8 cellular contexts compared by ENCODE assay signal in the genomic region with DNA sequence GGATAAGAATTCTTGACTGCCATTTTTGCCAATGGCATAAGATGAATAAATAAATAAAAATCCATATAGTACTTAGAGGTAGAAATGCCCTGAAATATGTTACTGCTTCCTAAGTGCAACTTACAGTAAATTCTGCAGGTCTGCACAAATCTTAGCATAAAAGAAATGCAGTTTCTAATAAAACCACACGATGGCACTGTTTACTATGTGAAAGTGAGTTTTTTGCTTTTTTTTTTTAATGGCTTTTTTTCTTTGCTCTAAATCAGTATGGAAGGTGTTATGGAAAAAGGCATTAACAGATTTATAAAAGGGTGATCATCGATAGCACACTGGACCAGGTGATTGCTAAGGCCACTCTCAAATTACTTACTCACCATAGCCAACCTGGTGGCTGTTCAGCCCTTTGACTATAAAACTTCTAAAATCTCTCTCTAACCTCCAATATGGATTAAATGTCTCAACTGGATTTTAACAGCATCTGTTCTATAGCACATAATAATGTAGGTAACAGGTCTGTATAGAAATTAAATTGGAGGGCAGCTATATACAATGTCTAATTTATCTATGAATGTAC. TPM values are rescaled to one million over a fixed set of nuclear protein-coding genes. Genes with fewer than 3 reads are reported as not detected.
DNase-seq lines count a peak whose midpoint lies in the region; ATAC-seq and TF ChIP-seq lines count a peak whose summit lies in the region.

No MANE protein-coding gene starts in this region.

- no peaks in the 10 kb centered on the region for H3K9me3 ChIP-seq in SU-DHL-6 (ENCODE audit: insufficient read depth, low read length)
- no peaks in the 10 kb centered on the region for H3K9me3 ChIP-seq in smooth muscle cell (replicated peaks; ENCODE audit: low read depth)

- no peaks in the 10 kb centered on the region for H3K4me1 ChIP-seq in smooth muscle cell (ENCODE audit: low read depth)

- DNase-seq in Daoy (ENCODE audit: low read depth) (peak; percentile 2), LHCN-M2 (ENCODE audit: low read depth) (peak; percentile 53), foreskin fibroblast (peak in 1 of 2 donors; percentile 48), smooth muscle cell (lab: John Stamatoyannopoulos, UW; ENCODE audit: unreplicated experiment) (no peak), GM19238 (ENCODE audit: insufficient read length, low spot score) (no peak)
- DNase-seq in activated CD4-positive, alpha-beta T cell treated with anti-CD3 and anti-CD28 coated beads for 48 hours = no peak

- H3K79me2 ChIP-seq in SU-DHL-6 (ENCODE audit: insufficient read depth, low read length) = no peaks in the 10 kb centered on the region
- no peaks in the 10 kb centered on the region for H3K79me2 ChIP-seq in smooth muscle cell (ENCODE audit: low read depth)

- H2AFZ ChIP-seq in SU-DHL-6 (ENCODE audit: low read depth, low read length, severe bottlenecking) = no peak overlapping the region
- H2AFZ ChIP-seq in smooth muscle cell (ENCODE audit: low read depth) = no peak overlapping the region

- H3K27ac ChIP-seq in SU-DHL-6 (ENCODE audit: low read depth, low read length) (no peak overlapping the region), smooth muscle cell (ENCODE audit: low read depth) (no peak overlapping the region)

- 21% methylated on average over 2 of the region's 2 CpGs for WGBS in smooth muscle cell (ENCODE audit: low lambda C conversion rate)

- H3K36me3 ChIP-seq in SU-DHL-6 (ENCODE audit: low read length) (peaks cover 7% of the 10 kb centered on the region; the same call in 1 of the 2 replicates), smooth muscle cell (ENCODE audit: low read depth) (peaks cover 2% of the 10 kb centered on the region)

- H3K9ac ChIP-seq in SU-DHL-6 (ENCODE audit: low read length) = no peak overlapping the region
- H3K9ac ChIP-seq in smooth muscle cell (ENCODE audit: low read depth) = no peak overlapping the region

- H3K4me3 ChIP-seq in SU-DHL-6 (ENCODE audit: insufficient read depth, low read length, poor library complexity, severe bottlenecking) (no peak overlapping the region), foreskin fibroblast (ENCODE audit: low read depth in 1 of 2, low read length in 2 of 2) (no peak overlapping the region), smooth muscle cell (no peak overlapping the region)

- no peaks in the 10 kb centered on the region for H3K9me2 ChIP-seq in SU-DHL-6 (replicated peaks; ENCODE audit: insufficient read depth, low read length)

- no peak for ATAC-seq in HG02678 (IDR thresholded peaks at IDR 0.05; ENCODE audit: unreplicated experiment)

- H3K4me2 ChIP-seq in SU-DHL-6 (ENCODE audit: low read depth, low read length, poor library complexity, severe bottlenecking) = no peak overlapping the region
- no peak overlapping the region for H3K4me2 ChIP-seq in smooth muscle cell

- H4K20me1 ChIP-seq in SU-DHL-6 (ENCODE audit: low read depth, low read length) (no peaks in the 10 kb centered on the region), smooth muscle cell (ENCODE audit: low read depth) (no peaks in the 10 kb centered on the region)

- H3K27me3 ChIP-seq in SU-DHL-6 (ENCODE audit: low read length) (no peaks in the 10 kb centered on the region), smooth muscle cell (ENCODE audit: low read depth) (no peaks in the 10 kb centered on the region)

- H3F3A ChIP-seq in SU-DHL-6 (ENCODE audit: insufficient read depth) (no peaks in the 10 kb centered on the region; the same call in 1 of the 2 replicates), smooth muscle cell (ENCODE audit: low read depth) (no peaks in the 10 kb centered on the region)

- TF ChIP-seq CTCF in SU-DHL-6 (IDR thresholded peaks at IDR 0.05; ENCODE audit: insufficient read depth, low read length, poor library complexity, severe bottlenecking) = peak; percentile 71
- peak; percentile 35 for TF ChIP-seq CTCF in foreskin fibroblast (IDR thresholded peaks at IDR 0.05; ENCODE audit: low read depth, low read length)
- peak; percentile 69 for TF ChIP-seq CTCF in smooth muscle cell (IDR thresholded peaks at IDR 0.05; ENCODE audit: borderline replicate concordance, insufficient read depth, poor library complexity, severe bottlenecking)

RNA-seq across cellular contexts. Expression of gene AHI1, which starts 45.8 kb away (rescaled TPM):
- 7.8 and 8.2 TPM in 2 replicates for total RNA-seq in Daoy (2014; rRNA removed; shearing (Covaris generic))
- total RNA-seq in LHCN-M2 (2014; rRNA removed) (25.3 and 30.1 TPM in 2 replicates), smooth muscle cell (16.0 and 23.3 TPM in 2 replicates)
- polyA plus RNA-seq in LHCN-M2 (2012) = 6.8 TPM
- polyA plus RNA-seq in smooth muscle cell = 18.8 and 28.0 TPM in 2 replicates

Comparison
In these comparisons a context has a peak if more than half of its experiments do, and no peak if none do; other contexts are left out.
1. DNase-seq: peak in Daoy (single experiment) and LHCN-M2 (single experiment); none in smooth muscle cell (single experiment), GM19238 (single experiment) and activated CD4-positive, alpha-beta T cell treated with anti-CD3 and anti-CD28 coated beads for 48 hours (single experiment).
2. Peak in every context shown above with its lines, with median percentiles within 50 percentile points of each other: CTCF ChIP-seq.